Comparison of ENCODE assay signal across 8 cellular contexts in genomic region chr1:107529511-107530149, GRCh38.
DNase-seq lines count a peak whose midpoint lies in the region; ATAC-seq, FAIRE-seq and TF ChIP-seq lines count a peak whose summit lies in the region.

No MANE protein-coding gene starts in this region.

- no peak overlapping the region for H3K27ac ChIP-seq in K562 (ENCODE audit: extremely low read depth, low read depth, low read length)
- no peak overlapping the region for H3K27ac ChIP-seq in kidney (ENCODE audit: low read depth in 2 of 2, low read length in 2 of 2)
- H3K27ac ChIP-seq in thoracic aorta, result no peak overlapping the region

- no peak overlapping the region for H2AFZ ChIP-seq in K562 (ENCODE audit: low read depth, low read length)

- peak; percentile 40 to 70 (median 69); a peak in 5 of 6 replicates for TF ChIP-seq CTCF in K562 (IDR thresholded peaks at IDR 0.05 in 2 of 3, conservative IDR thresholded peaks at IDR 0.05 in 1 of 3; ENCODE audit: insufficient read depth in 2 of 3, low read depth in 1 of 3, low read length in 3 of 3)
- peak; percentile 80 for TF ChIP-seq CTCF in kidney (IDR thresholded peaks at IDR 0.05; ENCODE audit: borderline replicate concordance, extremely low read depth, insufficient read depth)
- peak; percentile 14 for TF ChIP-seq CTCF in thoracic aorta (IDR thresholded peaks at IDR 0.05)

- in situ Hi-C loops in K562 (cut with MboI), result no loop called here

- H4K20me1 ChIP-seq in K562 (replicated peaks; ENCODE audit: control insufficient read depth, insufficient read depth, low read length), result no peaks in the 10 kb centered on the region

- no peaks in the 10 kb centered on the region for H3K9me1 ChIP-seq in K562 (ENCODE audit: control insufficient read depth, insufficient read depth, low read length)

- TF ChIP-seq POLR2A in K562 (conservative IDR thresholded peaks at IDR 0.05), result no peak

- POLR2A ChIA-PET in K562 (lab: Yijun Ruan, JAX), result no interaction called here

- BruUV-seq in K562 (replicated peaks; lab: Mats Ljungman, UMichigan), result no TSS peak

- DNase-seq in activated CD4-positive, alpha-beta T cell treated with anti-CD3 and anti-CD28 coated beads for 48 hours, result peak; percentile 18
- no peak for DNase-seq in activated CD4-positive, alpha-beta T cell treated with anti-CD3 and anti-CD28 coated beads, Interleukin-2, amount 50 U/mL, for 1 hour
- DNase-seq in NCI-H526 (lab: John Stamatoyannopoulos, UW) (peak; percentile 45 to 67), K562 (ENCODE audit: extremely low read depth in 1 of 4, low spot score in 3 of 4) (peak; percentile 46 to 57 (median 52)), kidney (no peak), thoracic aorta (ENCODE audit: low spot score) (no peak)

- no peaks in the 10 kb centered on the region; a peak in 1 of 5 replicates for H3K27me3 ChIP-seq in K562 (ENCODE audit: control insufficient read depth in 2 of 2, insufficient read depth in 2 of 2, low read length in 2 of 2)
- H3K27me3 ChIP-seq in thoracic aorta (replicated peaks; ENCODE audit: insufficient read depth), result no peaks in the 10 kb centered on the region

- H3K9me3 ChIP-seq in K562 (replicated peaks; ENCODE audit: control insufficient read depth, insufficient read depth, low read depth, low read length) (no peaks in the 10 kb centered on the region), kidney (ENCODE audit: control insufficient read depth in 1 of 2, low read length in 2 of 2) (no peaks in the 10 kb centered on the region), thoracic aorta (no peaks in the 10 kb centered on the region)

- CTCF ChIA-PET in K562 (lab: Yijun Ruan, JAX; ENCODE audit: low intra/inter-chr PET ratio), result no interaction called here

- peak; percentile 47 to 74; a peak in 3 of 4 replicates for TF ChIP-seq RAD21 in K562 (CRISPR knock-in tag; conservative IDR thresholded peaks at IDR 0.05 in 1 of 2, IDR thresholded peaks at IDR 0.05 in 1 of 2)

- FAIRE-seq in K562 (lab: Jason Lieb, UNC) (peak; percentile 85), kidney (lab: Jason Lieb, UNC) (peak; percentile 6)

- H3K4me1 ChIP-seq in K562 (replicated peaks in 1 of 2; ENCODE audit: control insufficient read depth in 2 of 2, insufficient read depth in 2 of 2, low read length in 2 of 2) (no peaks in the 10 kb centered on the region), kidney (ENCODE audit: control insufficient read depth in 1 of 2, insufficient read depth in 1 of 2, low read depth in 1 of 2, low read length in 2 of 2) (no peaks in the 10 kb centered on the region), thoracic aorta (ENCODE audit: control insufficient read depth in 1 of 2, low read depth in 2 of 2) (no peaks in the 10 kb centered on the region)

- intact Hi-C loops in K562 (cut with micrococcal nuclease), result loop anchor here (10.0 kb wide), 1 partner anchor 65 kb away; no protein-coding TSS in a partner anchor
- intact Hi-C loops in kidney (cut with DNase I), result no loop called here

- H3K79me2 ChIP-seq in K562 (ENCODE audit: control insufficient read depth, insufficient read depth, low read length), result no peaks in the 10 kb centered on the region

- H3K4me2 ChIP-seq in K562 (ENCODE audit: insufficient read depth, low read length), result no peak overlapping the region

- H3K9ac ChIP-seq in K562 (ENCODE audit: insufficient read depth in 1 of 2, low read depth in 2 of 2, low read length in 2 of 2) (no peak overlapping the region), kidney (ENCODE audit: low read length in 2 of 2) (no peak overlapping the region)

- no peak overlapping the region for H3K4me3 ChIP-seq in K562
- H3K4me3 ChIP-seq in kidney (ENCODE audit: low read length in 2 of 2), result no peak overlapping the region
- no peak overlapping the region for H3K4me3 ChIP-seq in thoracic aorta

- ATAC-seq in GM21381 (IDR thresholded peaks at IDR 0.05; ENCODE audit: unreplicated experiment) (peak; percentile 99), HG03460 (IDR thresholded peaks at IDR 0.05; ENCODE audit: unreplicated experiment) (peak; percentile 96), K562 (peak; percentile 93), thoracic aorta (ENCODE audit: insufficient number of reproducible peaks, low FRiP score, low read depth) (no peak)

- H3K36me3 ChIP-seq in K562 (ENCODE audit: control insufficient read depth, insufficient read depth, low read length), result no peaks in the 10 kb centered on the region
- H3K36me3 ChIP-seq in kidney (ENCODE audit: control insufficient read depth in 1 of 2, insufficient read depth in 2 of 2, low read length in 2 of 2), result no peaks in the 10 kb centered on the region
- H3K36me3 ChIP-seq in thoracic aorta, result no peaks in the 10 kb centered on the region

- 0% methylated on average over 6 of the region's 6 CpGs for WGBS in K562 (ENCODE audit: insufficient coverage, low coverage, missing lambda C conversion rate)

- no peak for TF ChIP-seq EP300 in K562 (IDR thresholded peaks at IDR 0.05; ENCODE audit: low read length)

TF ChIP-seq in K562, 482 proteins besides CTCF, POLR2A, EP300 and RAD21:
- TF ChIP-seq KAT8 (IDR thresholded peaks at IDR 0.05; ENCODE audit: low read depth) (no peak), SNRNP70 (optimal IDR thresholded peaks at IDR 0.05; ENCODE audit: low read depth, low read length) (no peak), ZNF551 (CRISPR knock-in tag; IDR thresholded peaks at IDR 0.05) (no peak), ZNF354B (CRISPR knock-in tag; IDR thresholded peaks at IDR 0.05) (no peak), MAFK (IDR thresholded peaks at IDR 0.05; ENCODE audit: low read length) (no peak), SMC3 (conservative IDR thresholded peaks at IDR 0.05; ENCODE audit: insufficient read depth, low read depth, low read length) (peak; percentile 44)

Comparison
In these comparisons a context has a peak if more than half of its experiments do, and no peak if none do; other contexts are left out.
1. DNase-seq: peak in activated CD4-positive, alpha-beta T cell treated with anti-CD3 and anti-CD28 coated beads for 48 hours (single experiment), NCI-H526 (2 of 2) and K562 (4 of 4); none in activated CD4-positive, alpha-beta T cell treated with anti-CD3 and anti-CD28 coated beads, Interleukin-2, amount 50 U/mL, for 1 hour (single experiment), kidney (single experiment) and thoracic aorta (single experiment).
2. CTCF ChIP-seq: peak in every context shown above with its lines; median percentile 80 in kidney; 69 in K562; 14 in thoracic aorta.